19 cellular contexts compared by ENCODE assay signal in the genomic region with DNA sequence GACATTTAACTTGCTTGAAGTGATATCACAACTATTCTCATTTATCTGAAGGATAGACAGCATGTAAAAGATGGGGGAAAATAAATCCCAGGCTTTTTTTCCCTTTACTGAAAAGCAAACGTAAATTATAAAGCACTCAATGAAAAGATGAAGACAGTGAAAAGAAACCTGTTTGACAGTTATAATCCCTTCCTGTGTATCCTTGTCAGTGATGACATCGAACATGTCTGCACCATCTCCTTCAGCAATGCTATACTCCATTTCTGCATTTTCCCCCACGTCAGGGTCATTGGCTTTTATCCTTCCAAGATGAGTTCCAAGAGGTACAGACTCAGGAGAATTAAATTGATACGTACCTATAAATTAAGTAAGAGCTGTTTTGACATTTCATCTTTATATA.
DNase-seq lines count a peak whose midpoint lies in the region; ATAC-seq and TF ChIP-seq lines count a peak whose summit lies in the region.
"Had no signal": no experiment of that assay in that cellular context is flagged by ENCODE, and none has a peak within 500 bp of the region (broad histone marks: within the 10 kb centered on the region; RNA-seq: fewer than 3 reads in every experiment).

No MANE protein-coding gene starts in this region.

- H3K27ac ChIP-seq in Karpas-422 (ENCODE audit: low read length) = no peak overlapping the region
- H3K27ac ChIP-seq in SU-DHL-6 (ENCODE audit: low read depth, low read length) = no peak overlapping the region
- H3K27ac ChIP-seq in A673 (ENCODE audit: low read depth, low read length, poor library complexity, severe bottlenecking) = no peak overlapping the region
- H3K27ac ChIP-seq: 22Rv1; BLaER1 treated with 17β-estradiol and CSF1 and Interleukin-3, amounts not matched to agents 10 nM and 100 nM had no signal

- CTCF ChIA-PET in A673 (lab: Charles Lee) = no interaction called here

- ATAC-seq in GM19395 (IDR thresholded peaks at IDR 0.05; ENCODE audit: unreplicated experiment) = no peak
- ATAC-seq: GM23338 had no signal

- H3F3A ChIP-seq in SU-DHL-6 (ENCODE audit: insufficient read depth) = no peaks in the 10 kb centered on the region

- BruUV-seq in A673 (replicated peaks; lab: Mats Ljungman, UMichigan) = no TSS peak

- no peak overlapping the region for H3K4me3 ChIP-seq in Karpas-422 (ENCODE audit: low read length)
- H3K4me3 ChIP-seq in SU-DHL-6 (ENCODE audit: insufficient read depth, low read length, poor library complexity, severe bottlenecking) = no peak overlapping the region
- H3K4me3 ChIP-seq in A673 (ENCODE audit: low read depth, low read length, poor library complexity, severe bottlenecking) = no peak overlapping the region
- H3K4me3 ChIP-seq: BLaER1 treated with 17β-estradiol and CSF1 and Interleukin-3, amounts not matched to agents 10 nM and 100 nM; GM23338; HAP-1 had no signal

- no peaks in the 10 kb centered on the region for H3K9me2 ChIP-seq in Karpas-422 (replicated peaks; ENCODE audit: insufficient read depth, low read length)
- H3K9me2 ChIP-seq in SU-DHL-6 (replicated peaks; ENCODE audit: insufficient read depth, low read length) = no peaks in the 10 kb centered on the region

- H3K4me1 ChIP-seq in Karpas-422 (ENCODE audit: low read length) (no peaks in the 10 kb centered on the region; the same call in 1 of the 2 replicates), A673 (ENCODE audit: insufficient read depth, low read length, poor library complexity, severe bottlenecking) (no peaks in the 10 kb centered on the region)
- H3K4me1 ChIP-seq: BE2C; BLaER1 treated with 17β-estradiol and CSF1 and Interleukin-3, amounts not matched to agents 10 nM and 100 nM had no signal

- intact Hi-C loops in A673 (cut with micrococcal nuclease; ENCODE audit: unreplicated experiment) = no loop called here

- H4K20me1 ChIP-seq in Karpas-422 (ENCODE audit: insufficient read depth, low read depth, low read length) (no peaks in the 10 kb centered on the region), SU-DHL-6 (ENCODE audit: low read depth, low read length) (no peaks in the 10 kb centered on the region)
- H4K20me1 ChIP-seq: BLaER1 treated with 17β-estradiol and CSF1 and Interleukin-3, amounts not matched to agents 10 nM and 100 nM had no signal

- H3K79me2 ChIP-seq in Karpas-422 (ENCODE audit: low read length) (no peaks in the 10 kb centered on the region), SU-DHL-6 (ENCODE audit: insufficient read depth, low read length) (no peaks in the 10 kb centered on the region)

- TF ChIP-seq CTCF in SU-DHL-6 (IDR thresholded peaks at IDR 0.05; ENCODE audit: insufficient read depth, low read length, poor library complexity, severe bottlenecking) (no peak), A673 (conservative IDR thresholded peaks at IDR 0.05; ENCODE audit: low read depth, low read length) (no peak)

- no peaks in the 10 kb centered on the region for H3K27me3 ChIP-seq in Karpas-422 (ENCODE audit: low read length)
- no peaks in the 10 kb centered on the region for H3K27me3 ChIP-seq in SU-DHL-6 (ENCODE audit: low read length)
- no peaks in the 10 kb centered on the region for H3K27me3 ChIP-seq in A673 (replicated peaks; ENCODE audit: insufficient read depth, low read depth, low read length, poor library complexity)
- H3K27me3 ChIP-seq: BE2C; BLaER1 treated with 17β-estradiol and CSF1 and Interleukin-3, amounts not matched to agents 10 nM and 100 nM had no signal

- POLR2A ChIA-PET in A673 (lab: Charles Lee; ENCODE audit: low non-redundant PET) = no interaction called here

- H3K9me3 ChIP-seq in Karpas-422 (ENCODE audit: low read length) = 0 out of 2 replicates have a peak, but pooled peaks cover 5% of the 10 kb centered on the region
- no peaks in the 10 kb centered on the region for H3K9me3 ChIP-seq in SU-DHL-6 (ENCODE audit: insufficient read depth, low read length)
- peaks cover 3% of the 10 kb centered on the region for H3K9me3 ChIP-seq in A673 (ENCODE audit: low read depth, low read length, poor library complexity, severe bottlenecking)
- H3K9me3 ChIP-seq: BE2C; BLaER1 treated with 17β-estradiol and CSF1 and Interleukin-3, amounts not matched to agents 10 nM and 100 nM; HAP-1 had no signal

- peak overlapping the region; percentile 79 for H2AFZ ChIP-seq in Karpas-422 (ENCODE audit: low read length)
- peak overlapping the region; percentile 60 for H2AFZ ChIP-seq in SU-DHL-6 (ENCODE audit: low read depth, low read length, severe bottlenecking)
- H2AFZ ChIP-seq: GM23338 had no signal

- H3K4me2 ChIP-seq in Karpas-422 (ENCODE audit: low read depth, low read length, poor library complexity, severe bottlenecking) (no peak overlapping the region), SU-DHL-6 (ENCODE audit: low read depth, low read length, poor library complexity, severe bottlenecking) (no peak overlapping the region)
- H3K4me2 ChIP-seq: BLaER1 treated with 17β-estradiol and CSF1 and Interleukin-3, amounts not matched to agents 10 nM and 100 nM; GM23338 had no signal

- H3K9ac ChIP-seq in Karpas-422 (ENCODE audit: low read length) (no peak overlapping the region), SU-DHL-6 (ENCODE audit: low read length) (no peak overlapping the region)
- H3K9ac ChIP-seq: BLaER1 treated with 17β-estradiol and CSF1 and Interleukin-3, amounts not matched to agents 10 nM and 100 nM had no signal

- H3K36me3 ChIP-seq in Karpas-422 (ENCODE audit: insufficient read depth, low read length) (no peaks in the 10 kb centered on the region), SU-DHL-6 (ENCODE audit: low read length) (0 out of 2 replicates have a peak, but pooled peaks cover 3% of the 10 kb centered on the region), A673 (ENCODE audit: insufficient read depth, low read length, poor library complexity, severe bottlenecking) (no peaks in the 10 kb centered on the region)
- H3K36me3 ChIP-seq: BE2C; BLaER1 treated with 17β-estradiol and CSF1 and Interleukin-3, amounts not matched to agents 10 nM and 100 nM; HAP-1 had no signal

- DNase-seq in DMS53 (lab: John Stamatoyannopoulos, UW) = peak; percentile 18
- no peak for DNase-seq in DMS53 treated with DMSO at 0.1 percent for 48 hours (lab: John Stamatoyannopoulos, UW; ENCODE audit: unreplicated experiment)
- no peak for DNase-seq in Karpas-422
- DNase-seq in NCI-H2081 (lab: John Stamatoyannopoulos, UW) = no peak
- DNase-seq in A673 (ENCODE audit: low spot score) = no peak
- DNase-seq: ACHN; AML-193; BE2C; CD4-positive, alpha-beta T cell; CD8-positive, alpha-beta memory T cell; DMS 273 treated with DMSO at 0.1 percent for 48 hours; DND-41; HFFc6 had no signal
